Comparison of ENCODE assay signal across 20 cellular contexts in genomic region chr15:92115834-92116233, GRCh38.
"Had no signal": no experiment of that assay in that cellular context is flagged by ENCODE, and none has a peak within 500 bp of the region (broad histone marks: within the 10 kb centered on the region; RNA-seq: fewer than 3 reads in every experiment).

No MANE protein-coding gene starts in this region.

- H3K4me3 ChIP-seq: SJSA1, SK-N-MC had no signal

- H3K9me3 ChIP-seq: SJSA1 had no signal

- DNase-seq: IMR-90, KG1, NCI-H1092, NCI-H1105 treated with DMSO at 0.1 percent for 48 hours, NCI-H1417 treated with DMSO at 0.1 percent for 48 hours, NCI-H146, NCI-H1694 treated with DMSO at 0.1 percent for 48 hours, NCI-H1930, NCI-H2081, NCI-H2107, NCI-H2227 treated with DMSO at 0.1 percent for 48 hours, NCI-H524, NCI-H526 treated with DMSO at 0.1 percent for 48 hours, NCI-H748 treated with DMSO at 0.1 percent for 48 hours, Right ventricle myocardium superior, RPMI8226, SIG-M5 had no signal

- ATAC-seq: HepG2 had no signal

- H3K4me1 ChIP-seq: SJSA1 had no signal

- H3K36me3 ChIP-seq: SJSA1 had no signal

- H3K27ac ChIP-seq: SJSA1, SK-N-MC had no signal
